In genomic region chr2:38720613-38721241, GRCh38 we compare ENCODE assay signal across 1 cellular context.
A peak's percentile ranks its signal among the peaks of the same experiment; 100 is the strongest.
TF ChIP-seq lines count a peak whose summit lies in the region.

No MANE protein-coding gene starts in this region.

TF ChIP-seq in GM12878, 131 proteins besides CTCF, POLR2A, EP300 and RAD21 (continued from another document and continues in another):
- no peak for TF ChIP-seq CUX1 (IDR thresholded peaks at IDR 0.05; ENCODE audit: insufficient replicate concordance, low read depth, low read length)
- TF ChIP-seq SREBF2 (IDR thresholded peaks at IDR 0.05; ENCODE audit: low read length): no peak
- no peak for TF ChIP-seq ZBTB11 (CRISPR knock-in tag; IDR thresholded peaks at IDR 0.05)
- TF ChIP-seq RCOR1 (conservative IDR thresholded peaks at IDR 0.05; ENCODE audit: low read depth, low read length): no peak
- TF ChIP-seq HDAC6 (IDR thresholded peaks at IDR 0.05; ENCODE audit: unreplicated experiment): no peak
- no peak for TF ChIP-seq ZNF274 (IDR thresholded peaks at IDR 0.05; ENCODE audit: insufficient read depth, insufficient read length)
- TF ChIP-seq SPI1 (IDR thresholded peaks at IDR 0.05; ENCODE audit: borderline replicate concordance, insufficient read depth, low read depth, low read length): 0 out of 2 replicates have a peak, but pooled peaks have one; percentile 17
- TF ChIP-seq CREM (IDR thresholded peaks at IDR 0.05; ENCODE audit: low read depth): no peak
- TF ChIP-seq LARP7 (IDR thresholded peaks at IDR 0.05): no peak
- no peak for TF ChIP-seq SUPT20H (IDR thresholded peaks at IDR 0.05; ENCODE audit: borderline replicate concordance, control insufficient read depth, low read depth, low read length)
- no peak for TF ChIP-seq PAX8 (IDR thresholded peaks at IDR 0.05)
- TF ChIP-seq SREBF1 (IDR thresholded peaks at IDR 0.05; ENCODE audit: low read length): no peak
- no peak for TF ChIP-seq SMARCA5 (IDR thresholded peaks at IDR 0.05)
- TF ChIP-seq MEF2B (IDR thresholded peaks at IDR 0.05; ENCODE audit: partially characterized antibody, poor library complexity, severe bottlenecking): peak; percentile 31
- no peak for TF ChIP-seq E2F8 (IDR thresholded peaks at IDR 0.05; ENCODE audit: low read depth, partially characterized antibody)
- TF ChIP-seq ELK1 (IDR thresholded peaks at IDR 0.05; ENCODE audit: low read depth, low read length): no peak
- TF ChIP-seq HDGF (IDR thresholded peaks at IDR 0.05): no peak
- TF ChIP-seq MEF2A (IDR thresholded peaks at IDR 0.05; ENCODE audit: insufficient read depth, low read depth, low read length): 0 out of 2 replicates have a peak, but pooled peaks have one; percentile 4
- TF ChIP-seq ZNF622 (IDR thresholded peaks at IDR 0.05): no peak
- peak; percentile 50 to 66; a peak in 3 of 4 replicates for TF ChIP-seq IKZF2 (IDR thresholded peaks at IDR 0.05)
- TF ChIP-seq USF2 (IDR thresholded peaks at IDR 0.05; ENCODE audit: borderline replicate concordance, low read depth, low read length): peak; percentile 18; the same call in 1 of the 2 replicates
- TF ChIP-seq MAX (IDR thresholded peaks at IDR 0.05; ENCODE audit: low read depth, low read length): 0 out of 2 replicates have a peak, but pooled peaks have one; percentile 22
- peak; percentile 44 to 67; a peak in 2 of 4 replicates for TF ChIP-seq BHLHE40 (IDR thresholded peaks at IDR 0.05; ENCODE audit: borderline replicate concordance in 1 of 2, low read depth in 2 of 2, low read length in 1 of 2)
- no peak for TF ChIP-seq GABPA (IDR thresholded peaks at IDR 0.05; ENCODE audit: low read depth)
- TF ChIP-seq PAX5 (IDR thresholded peaks at IDR 0.05; ENCODE audit: borderline replicate concordance, low read depth, low read length): peak; percentile 39; the same call in 1 of the 2 replicates
- TF ChIP-seq RUNX3 (IDR thresholded peaks at IDR 0.05; ENCODE audit: low read length): peak; percentile 88
- TF ChIP-seq ZBTB33 (IDR thresholded peaks at IDR 0.05): no peak
- TF ChIP-seq KLF5 (IDR thresholded peaks at IDR 0.05; ENCODE audit: partially characterized antibody): no peak
- TF ChIP-seq ZBED1 (IDR thresholded peaks at IDR 0.05; ENCODE audit: borderline replicate concordance): no peak
- TF ChIP-seq TCF12 (IDR thresholded peaks at IDR 0.05; ENCODE audit: low read depth, low read length): no peak
- no peak for TF ChIP-seq NFYA (IDR thresholded peaks at IDR 0.05; ENCODE audit: borderline replicate concordance, low read depth, low read length)
- TF ChIP-seq HCFC1 (IDR thresholded peaks at IDR 0.05; ENCODE audit: low read length): no peak
- TF ChIP-seq POLR2AphosphoS2 (IDR thresholded peaks at IDR 0.05; ENCODE audit: low read depth, low read length): no peak
- no peak for TF ChIP-seq PRDM15 (CRISPR knock-in tag; IDR thresholded peaks at IDR 0.05)
- TF ChIP-seq NR2F1 (conservative IDR thresholded peaks at IDR 0.05): peak; percentile 64
- TF ChIP-seq ZNF217 (IDR thresholded peaks at IDR 0.05): no peak
- no peak for TF ChIP-seq ATF7 (IDR thresholded peaks at IDR 0.05; ENCODE audit: low read depth)
- no peak for TF ChIP-seq SMC3 (IDR thresholded peaks at IDR 0.05; ENCODE audit: borderline replicate concordance, low read length)
- TF ChIP-seq RELB (IDR thresholded peaks at IDR 0.05; ENCODE audit: low read depth): no peak
- TF ChIP-seq ETV6 (conservative IDR thresholded peaks at IDR 0.05 in 1 of 2, IDR thresholded peaks at IDR 0.05 in 1 of 2; ENCODE audit: borderline replicate concordance in 1 of 2, low read depth in 1 of 2): no peak
- TF ChIP-seq FOXK2 (IDR thresholded peaks at IDR 0.05): no peak
